21 cellular contexts compared by ENCODE assay signal in the genomic region with DNA sequence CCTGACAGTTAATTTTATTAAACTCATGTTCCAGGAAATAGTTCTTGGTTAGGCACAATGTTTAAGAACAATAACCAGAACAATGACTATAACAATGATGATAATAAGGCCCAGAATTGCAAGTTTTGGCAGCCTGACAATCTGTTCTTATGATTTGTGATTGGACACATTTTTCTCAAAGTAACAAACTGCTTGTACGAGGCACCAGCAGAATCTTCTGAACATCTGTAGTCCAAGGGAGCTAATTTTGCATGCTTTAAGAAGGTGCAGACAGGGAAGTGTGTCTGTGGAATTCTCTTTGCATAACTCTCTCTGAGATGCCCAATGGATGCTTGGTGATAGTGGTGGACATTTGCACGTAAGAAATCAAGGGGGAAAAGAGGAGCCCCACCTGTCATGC.
DNase-seq lines count a peak whose midpoint lies in the region; ATAC-seq and TF ChIP-seq lines count a peak whose summit lies in the region.
"Had no signal": no experiment of that assay in that cellular context is flagged by ENCODE, and none has a peak within 500 bp of the region (broad histone marks: within the 10 kb centered on the region; RNA-seq: fewer than 3 reads in every experiment).

No MANE protein-coding gene starts in this region.

- peaks cover 0 to 14% of the 10 kb centered on the region in 2 experiments; a peak in 1 of 4 replicates for H3K4me1 ChIP-seq in SK-N-SH (ENCODE audit: control insufficient read depth in 1 of 2, insufficient read depth in 2 of 2, low read depth in 1 of 2, low read length in 1 of 2)
- H3K4me1 ChIP-seq: A549, BE2C, HAP-1 had no signal

- TF ChIP-seq EP300 in SK-N-SH (IDR thresholded peaks at IDR 0.05; ENCODE audit: borderline replicate concordance in 1 of 2, low read depth in 1 of 2, low read length in 1 of 2) = peak in 1 of 2 experiments; percentile 31; a peak in 1 of 4 replicates

- no peaks in the 10 kb centered on the region for H3K36me3 ChIP-seq in SK-N-SH (replicated peaks in 1 of 2; ENCODE audit: control insufficient read depth in 1 of 2, insufficient read depth in 2 of 2, low read length in 1 of 2)
- H3K36me3 ChIP-seq: BE2C, HAP-1 had no signal

- no peak for ATAC-seq in HG02763 (IDR thresholded peaks at IDR 0.05; ENCODE audit: unreplicated experiment)
- ATAC-seq: A549, K562 had no signal

- H2AFZ ChIP-seq in SK-N-SH (ENCODE audit: low read depth) = 0 out of 2 replicates have a peak overlapping the region, but pooled peaks have one; percentile 14
- H2AFZ ChIP-seq: GM23248 had no signal

- TF ChIP-seq CTCF in SK-N-SH (IDR thresholded peaks at IDR 0.05) (no peak), fibroblast of the aortic adventitia (IDR thresholded peaks at IDR 0.05; ENCODE audit: insufficient read depth, low read length) (no peak)

- DNase-seq in NCI-H82 (lab: John Stamatoyannopoulos, UW) (peak; percentile 33), NCI-H82 treated with DMSO at 0.1 percent for 48 hours (lab: John Stamatoyannopoulos, UW; ENCODE audit: unreplicated experiment) (no peak), SK-N-SH (no peak), fibroblast of the aortic adventitia (ENCODE audit: low read depth) (peak; percentile 80), DMS79 treated with DMSO at 0.1 percent for 48 hours (lab: John Stamatoyannopoulos, UW) (no peak), DMS79 (lab: John Stamatoyannopoulos, UW) (no peak)
- DNase-seq: BE2C; C1 segment of cervical spinal cord; CD4-positive, CD25-positive, alpha-beta regulatory T cell; CD8-positive, alpha-beta memory T cell; COR-L47; DMS153; DND-41; EL; GM23248; IMR-90 had no signal

- H3K9me2 ChIP-seq in SK-N-SH = no peaks in the 10 kb centered on the region

- no peaks in the 10 kb centered on the region for H3K9me3 ChIP-seq in SK-N-SH
- H3K9me3 ChIP-seq: A549, BE2C, HAP-1 had no signal

- no peaks in the 10 kb centered on the region for H3F3A ChIP-seq in SK-N-SH (replicated peaks; ENCODE audit: insufficient read depth)

- H3K79me2 ChIP-seq in SK-N-SH (ENCODE audit: insufficient read depth) = no peaks in the 10 kb centered on the region

- H3K9ac ChIP-seq in SK-N-SH = no peak overlapping the region
- H3K9ac ChIP-seq: GM23248 had no signal

- TF ChIP-seq RAD21 in SK-N-SH (IDR thresholded peaks at IDR 0.05; ENCODE audit: low read length) = no peak

- no peak overlapping the region for H3K27ac ChIP-seq in SK-N-SH (ENCODE audit: low read depth in 2 of 2, low read length in 1 of 2)
- H3K27ac ChIP-seq: 22Rv1, A549, GM23248 had no signal

- WGBS in SK-N-SH (ENCODE audit: low lambda C conversion rate) = 5% methylated on average over 2 of the region's 2 CpGs

- H3K4me2 ChIP-seq in SK-N-SH = no peak overlapping the region
- H3K4me2 ChIP-seq: A549 had no signal

- H3K4me3 ChIP-seq in SK-N-SH (ENCODE audit: low read depth in 2 of 2, low read length in 1 of 2) (no peak overlapping the region), fibroblast of the aortic adventitia (ENCODE audit: low read depth, low read length) (no peak overlapping the region)
- H3K4me3 ChIP-seq: A549, GM23248, HAP-1, K562 had no signal

- no peaks in the 10 kb centered on the region for H4K20me1 ChIP-seq in SK-N-SH (ENCODE audit: insufficient read depth)

- no peaks in the 10 kb centered on the region for H3K27me3 ChIP-seq in SK-N-SH (ENCODE audit: insufficient read depth)
- H3K27me3 ChIP-seq: BE2C had no signal

- POLR2A ChIA-PET in SK-N-SH (lab: Yijun Ruan, JAX) = no interaction called here

- CTCF ChIA-PET in SK-N-SH (lab: Yijun Ruan, JAX) = no interaction called here

TF ChIP-seq in SK-N-SH, 30 proteins besides CTCF, POLR2A, EP300 and RAD21:
- TF ChIP-seq, protein P1, sequence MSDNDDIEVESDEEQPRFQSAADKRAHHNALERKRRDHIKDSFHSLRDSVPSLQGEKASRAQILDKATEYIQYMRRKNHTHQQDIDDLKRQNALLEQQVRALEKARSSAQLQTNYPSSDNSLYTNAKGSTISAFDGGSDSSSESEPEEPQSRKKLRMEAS (IDR thresholded peaks at IDR 0.05; ENCODE audit: low read depth) = no peak
- TF ChIP-seq GATA2 (CRISPR knock-in tag; IDR thresholded peaks at IDR 0.05) (no peak), YY1 (IDR thresholded peaks at IDR 0.05; ENCODE audit: low read depth) (no peak), SIN3A (IDR thresholded peaks at IDR 0.05; ENCODE audit: borderline replicate concordance, low read depth, low read length) (no peak), NFIC (IDR thresholded peaks at IDR 0.05; ENCODE audit: borderline replicate concordance) (no peak)
- TF ChIP-seq, protein P2, sequence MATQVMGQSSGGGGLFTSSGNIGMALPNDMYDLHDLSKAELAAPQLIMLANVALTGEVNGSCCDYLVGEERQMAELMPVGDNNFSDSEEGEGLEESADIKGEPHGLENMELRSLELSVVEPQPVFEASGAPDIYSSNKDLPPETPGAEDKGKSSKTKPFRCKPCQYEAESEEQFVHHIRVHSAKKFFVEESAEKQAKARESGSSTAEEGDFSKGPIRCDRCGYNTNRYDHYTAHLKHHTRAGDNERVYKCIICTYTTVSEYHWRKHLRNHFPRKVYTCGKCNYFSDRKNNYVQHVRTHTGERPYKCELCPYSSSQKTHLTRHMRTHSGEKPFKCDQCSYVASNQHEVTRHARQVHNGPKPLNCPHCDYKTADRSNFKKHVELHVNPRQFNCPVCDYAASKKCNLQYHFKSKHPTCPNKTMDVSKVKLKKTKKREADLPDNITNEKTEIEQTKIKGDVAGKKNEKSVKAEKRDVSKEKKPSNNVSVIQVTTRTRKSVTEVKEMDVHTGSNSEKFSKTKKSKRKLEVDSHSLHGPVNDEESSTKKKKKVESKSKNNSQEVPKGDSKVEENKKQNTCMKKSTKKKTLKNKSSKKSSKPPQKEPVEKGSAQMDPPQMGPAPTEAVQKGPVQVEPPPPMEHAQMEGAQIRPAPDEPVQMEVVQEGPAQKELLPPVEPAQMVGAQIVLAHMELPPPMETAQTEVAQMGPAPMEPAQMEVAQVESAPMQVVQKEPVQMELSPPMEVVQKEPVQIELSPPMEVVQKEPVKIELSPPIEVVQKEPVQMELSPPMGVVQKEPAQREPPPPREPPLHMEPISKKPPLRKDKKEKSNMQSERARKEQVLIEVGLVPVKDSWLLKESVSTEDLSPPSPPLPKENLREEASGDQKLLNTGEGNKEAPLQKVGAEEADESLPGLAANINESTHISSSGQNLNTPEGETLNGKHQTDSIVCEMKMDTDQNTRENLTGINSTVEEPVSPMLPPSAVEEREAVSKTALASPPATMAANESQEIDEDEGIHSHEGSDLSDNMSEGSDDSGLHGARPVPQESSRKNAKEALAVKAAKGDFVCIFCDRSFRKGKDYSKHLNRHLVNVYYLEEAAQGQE (IDR thresholded peaks at IDR 0.05; ENCODE audit: low read depth, low read length) = no peak

Comparison
In these comparisons a context has a peak if more than half of its experiments do, and no peak if none do; other contexts are left out.
1. DNase-seq: peak in NCI-H82 (single experiment) and fibroblast of the aortic adventitia (single experiment); none in NCI-H82 treated with DMSO at 0.1 percent for 48 hours (single experiment), SK-N-SH (single experiment), DMS79 treated with DMSO at 0.1 percent for 48 hours (single experiment) and DMS79 (single experiment).